ENCODE assay signal across 2 cellular contexts in the genomic region with DNA sequence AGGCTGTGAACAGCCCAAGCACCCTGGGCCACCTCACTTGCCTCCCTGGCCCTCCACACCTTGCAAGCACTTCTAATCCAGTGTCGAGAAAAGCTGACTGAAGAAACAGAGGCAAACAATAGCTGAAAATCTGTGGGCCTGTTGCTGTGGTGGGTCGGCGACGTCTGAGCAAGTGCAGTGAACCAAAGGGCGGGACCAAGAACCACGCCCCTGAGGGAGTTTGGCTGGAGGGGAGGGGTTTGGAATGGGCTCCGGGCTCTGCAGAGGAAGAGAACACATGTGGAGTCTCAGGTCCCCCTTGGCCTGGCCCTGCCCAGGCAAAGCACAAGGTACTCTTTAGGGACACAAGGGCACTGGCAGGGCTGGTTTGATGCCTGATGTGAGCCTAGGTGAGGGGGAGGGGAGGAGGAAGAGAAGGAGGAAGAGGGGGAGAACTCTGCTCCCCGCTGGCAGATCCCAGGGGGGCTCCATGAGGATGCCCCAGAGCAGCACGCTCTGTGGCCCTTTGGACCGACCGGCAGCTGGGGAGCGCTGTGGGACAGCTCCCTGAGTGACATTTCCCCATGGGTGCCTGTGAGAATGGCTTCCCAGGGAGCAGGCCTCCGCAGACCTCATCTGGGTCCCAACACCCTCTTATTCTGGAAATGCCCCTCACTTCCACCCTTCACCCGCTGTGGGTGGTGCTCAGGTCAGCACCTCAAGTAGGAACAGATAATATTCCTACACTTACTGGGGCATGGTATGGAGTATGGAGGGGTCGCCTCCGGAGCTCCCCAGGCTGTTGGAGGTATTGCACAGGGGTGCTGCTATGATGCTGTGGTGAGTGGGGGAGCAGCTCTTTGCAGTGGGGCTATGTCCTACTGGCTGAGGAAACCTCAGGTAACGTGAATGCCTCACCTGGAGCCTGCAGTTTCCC.
TF ChIP-seq lines count a peak whose summit lies in the region.

No MANE protein-coding gene starts in this region.

TF ChIP-seq in A549, 52 proteins besides CTCF, POLR2A, EP300 and RAD21:
- no peak for TF ChIP-seq TFCP2L1 (CRISPR knock-in tag; IDR thresholded peaks at IDR 0.05)
- no peak for TF ChIP-seq POLR2AphosphoS2 (conservative IDR thresholded peaks at IDR 0.05; ENCODE audit: low read length)
- TF ChIP-seq, protein P1, sequence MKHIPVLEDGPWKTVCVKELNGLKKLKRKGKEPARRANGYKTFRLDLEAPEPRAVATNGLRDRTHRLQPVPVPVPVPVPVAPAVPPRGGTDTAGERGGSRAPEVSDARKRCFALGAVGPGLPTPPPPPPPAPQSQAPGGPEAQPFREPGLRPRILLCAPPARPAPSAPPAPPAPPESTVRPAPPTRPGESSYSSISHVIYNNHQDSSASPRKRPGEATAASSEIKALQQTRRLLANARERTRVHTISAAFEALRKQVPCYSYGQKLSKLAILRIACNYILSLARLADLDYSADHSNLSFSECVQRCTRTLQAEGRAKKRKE (CRISPR knock-in tag; IDR thresholded peaks at IDR 0.05; ENCODE audit: low read depth), result no peak

TF ChIP-seq in H1, 55 proteins besides CTCF, POLR2A, EP300 and RAD21:
- TF ChIP-seq GABPA (IDR thresholded peaks at IDR 0.05; ENCODE audit: borderline replicate concordance, insufficient read depth, low read length) (no peak), CHD2 (IDR thresholded peaks at IDR 0.05; ENCODE audit: low read length) (no peak), SP1 (IDR thresholded peaks at IDR 0.05; ENCODE audit: low read depth, low read length) (no peak), TBP (IDR thresholded peaks at IDR 0.05; ENCODE audit: low read depth, low read length) (no peak), SAP30 (IDR thresholded peaks at IDR 0.05; ENCODE audit: insufficient read depth, insufficient replicate concordance, low read length) (no peak), BACH1 (IDR thresholded peaks at IDR 0.05; ENCODE audit: low read length) (no peak), JUN (IDR thresholded peaks at IDR 0.05; ENCODE audit: low read depth, low read length) (no peak), CBX5 (IDR thresholded peaks at IDR 0.05; ENCODE audit: low read depth, low read length) (no peak), BRCA1 (IDR thresholded peaks at IDR 0.05; ENCODE audit: low read depth, low read length) (no peak)
TF ChIP-seq in H1: peak in this region for 0.
